12 cellular contexts compared by ENCODE assay signal in genomic region chr13:23268441-23268840, GRCh38.
A peak's percentile ranks its signal among the peaks of the same experiment; 100 is the strongest.
DNase-seq lines count a peak whose midpoint lies in the region; ATAC-seq and TF ChIP-seq lines count a peak whose summit lies in the region.
"Had no signal": no experiment of that assay in that cellular context is flagged by ENCODE, and none has a peak within 500 bp of the region (broad histone marks: within the 10 kb centered on the region; RNA-seq: fewer than 3 reads in every experiment).

No MANE protein-coding gene starts in this region.

- ATAC-seq in GM18909 (IDR thresholded peaks at IDR 0.05; ENCODE audit: poor library complexity, unreplicated experiment) (peak; percentile 94), HG02763 (IDR thresholded peaks at IDR 0.05; ENCODE audit: unreplicated experiment) (peak; percentile 83)

- DNase-seq in GM12865 (ENCODE audit: low read depth) (peak; percentile 64), AG08396 (ENCODE audit: low spot score) (no peak), HEK293T (ENCODE audit: extremely low spot score) (no peak), NCI-H146 (lab: John Stamatoyannopoulos, UW) (no peak)
- peak; percentile 1 for DNase-seq in activated naive CD8-positive, alpha-beta T cell treated with anti-CD3 and anti-CD28 coated beads for 36 hours
- DNase-seq in activated CD4-positive, CD25-positive, alpha-beta regulatory T cell treated with anti-CD3 and anti-CD28 coated beads, Interleukin-2, amount 50 U/mL, for 72 hours: no peak
- DNase-seq: NCI-H524 had no signal

- H3K27ac Mint-ChIP-seq in activated naive CD8-positive, alpha-beta T cell treated with anti-CD3 and anti-CD28 coated beads for 36 hours: no peak overlapping the region

- no peaks in the 10 kb centered on the region for H3K9me3 Mint-ChIP-seq in activated naive CD8-positive, alpha-beta T cell treated with anti-CD3 and anti-CD28 coated beads for 36 hours
- H3K9me3 Mint-ChIP-seq: central memory CD8-positive, alpha-beta T cell had no signal

- POLR2A ChIA-PET in HEK293T (lab: Yijun Ruan, JAX): no interaction called here

- no peak overlapping the region for H3K4me3 Mint-ChIP-seq in activated naive CD8-positive, alpha-beta T cell treated with anti-CD3 and anti-CD28 coated beads for 36 hours
- H3K4me3 Mint-ChIP-seq: central memory CD8-positive, alpha-beta T cell had no signal

- no peak for TF ChIP-seq CTCF in GM12865 (IDR thresholded peaks at IDR 0.05; ENCODE audit: insufficient read depth, low read depth, low read length, missing control alignments)

- H3K27me3 Mint-ChIP-seq in activated naive CD8-positive, alpha-beta T cell treated with anti-CD3 and anti-CD28 coated beads for 36 hours: peaks cover 7% of the 10 kb centered on the region

- H3K4me3 ChIP-seq in GM12865 (ENCODE audit: low read depth, low read length): no peak overlapping the region
- H3K4me3 ChIP-seq: BLaER1, SK-N-MC had no signal

- CTCF ChIA-PET in HEK293T (lab: Yijun Ruan, JAX): no interaction called here

- no peaks in the 10 kb centered on the region for H3K36me3 Mint-ChIP-seq in activated naive CD8-positive, alpha-beta T cell treated with anti-CD3 and anti-CD28 coated beads for 36 hours

- peaks cover 6% of the 10 kb centered on the region for H3K4me1 Mint-ChIP-seq in activated naive CD8-positive, alpha-beta T cell treated with anti-CD3 and anti-CD28 coated beads for 36 hours
- H3K4me1 Mint-ChIP-seq: central memory CD8-positive, alpha-beta T cell had no signal

TF ChIP-seq in HEK293T, 16 proteins besides CTCF, POLR2A, EP300 and RAD21:
- no peak for TF ChIP-seq HDGF (IDR thresholded peaks at IDR 0.05; ENCODE audit: borderline replicate concordance)
- TF ChIP-seq CTBP1 (IDR thresholded peaks at IDR 0.05; ENCODE audit: borderline replicate concordance): no peak
- no peak for TF ChIP-seq BHLHE40 (IDR thresholded peaks at IDR 0.05; ENCODE audit: borderline replicate concordance)
- no peak for TF ChIP-seq FOXA1 (IDR thresholded peaks at IDR 0.05)
- no peak for TF ChIP-seq ARNT (IDR thresholded peaks at IDR 0.05)
- TF ChIP-seq NFRKB (IDR thresholded peaks at IDR 0.05): no peak
- TF ChIP-seq ZNF384 (IDR thresholded peaks at IDR 0.05): no peak
- TF ChIP-seq ELF4 (IDR thresholded peaks at IDR 0.05): no peak
- no peak for TF ChIP-seq FOXM1 (IDR thresholded peaks at IDR 0.05; ENCODE audit: borderline replicate concordance)
- no peak for TF ChIP-seq L3MBTL2 (conservative IDR thresholded peaks at IDR 0.05)
- TF ChIP-seq FOXK2 (IDR thresholded peaks at IDR 0.05): no peak
- TF ChIP-seq SP1 (IDR thresholded peaks at IDR 0.05): no peak
- no peak for TF ChIP-seq LEF1 (IDR thresholded peaks at IDR 0.05; ENCODE audit: borderline replicate concordance)
TF ChIP-seq in HEK293T: peak in this region for 0.

Comparison
In these comparisons a context has a peak if more than half of its experiments do, and no peak if none do; other contexts are left out.
1. DNase-seq: peak in GM12865 (single experiment) and activated naive CD8-positive, alpha-beta T cell treated with anti-CD3 and anti-CD28 coated beads for 36 hours (single experiment); none in AG08396 (single experiment), HEK293T (single experiment), activated CD4-positive, CD25-positive, alpha-beta regulatory T cell treated with anti-CD3 and anti-CD28 coated beads, Interleukin-2, amount 50 U/mL, for 72 hours (single experiment) and NCI-H146 (single experiment).